1 cellular context compared by ENCODE assay signal in the genomic region with DNA sequence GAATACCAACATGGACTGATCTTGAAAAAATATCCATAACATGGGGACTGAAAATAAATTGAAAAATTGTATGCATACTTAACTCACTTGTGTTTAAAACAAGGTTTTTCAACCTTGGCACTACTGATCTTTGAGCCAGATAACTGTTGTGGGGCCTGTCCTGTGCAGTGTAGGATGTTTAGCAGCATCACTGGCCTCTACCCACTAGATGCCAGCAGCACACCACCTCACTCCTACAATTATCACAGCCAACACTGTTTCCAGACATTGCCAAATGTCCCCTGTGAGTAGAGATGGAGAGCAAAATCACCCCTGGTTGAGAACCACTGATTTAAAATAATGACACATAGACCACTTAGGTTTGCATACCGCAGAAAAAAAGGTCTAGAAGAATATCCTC.
TF ChIP-seq lines count a peak whose summit lies in the region.

No MANE protein-coding gene starts in this region.

TF ChIP-seq in IMR-90, 13 proteins besides CTCF, POLR2A, EP300 and RAD21:
- TF ChIP-seq RCOR1 (IDR thresholded peaks at IDR 0.05; ENCODE audit: insufficient replicate concordance, low read length) = no peak
- peak; percentile 28; the same call in 1 of the 2 replicates for TF ChIP-seq SMC3 (IDR thresholded peaks at IDR 0.05; ENCODE audit: low read depth, low read length)
